1 cellular context compared by ENCODE assay signal in genomic region chr10:34576789-34577188, GRCh38.
TF ChIP-seq lines count a peak whose summit lies in the region.

No MANE protein-coding gene starts in this region.

TF ChIP-seq in GM23338, 12 proteins besides CTCF, POLR2A, EP300 and RAD21 (continued from another document):
- TF ChIP-seq, protein P1, sequence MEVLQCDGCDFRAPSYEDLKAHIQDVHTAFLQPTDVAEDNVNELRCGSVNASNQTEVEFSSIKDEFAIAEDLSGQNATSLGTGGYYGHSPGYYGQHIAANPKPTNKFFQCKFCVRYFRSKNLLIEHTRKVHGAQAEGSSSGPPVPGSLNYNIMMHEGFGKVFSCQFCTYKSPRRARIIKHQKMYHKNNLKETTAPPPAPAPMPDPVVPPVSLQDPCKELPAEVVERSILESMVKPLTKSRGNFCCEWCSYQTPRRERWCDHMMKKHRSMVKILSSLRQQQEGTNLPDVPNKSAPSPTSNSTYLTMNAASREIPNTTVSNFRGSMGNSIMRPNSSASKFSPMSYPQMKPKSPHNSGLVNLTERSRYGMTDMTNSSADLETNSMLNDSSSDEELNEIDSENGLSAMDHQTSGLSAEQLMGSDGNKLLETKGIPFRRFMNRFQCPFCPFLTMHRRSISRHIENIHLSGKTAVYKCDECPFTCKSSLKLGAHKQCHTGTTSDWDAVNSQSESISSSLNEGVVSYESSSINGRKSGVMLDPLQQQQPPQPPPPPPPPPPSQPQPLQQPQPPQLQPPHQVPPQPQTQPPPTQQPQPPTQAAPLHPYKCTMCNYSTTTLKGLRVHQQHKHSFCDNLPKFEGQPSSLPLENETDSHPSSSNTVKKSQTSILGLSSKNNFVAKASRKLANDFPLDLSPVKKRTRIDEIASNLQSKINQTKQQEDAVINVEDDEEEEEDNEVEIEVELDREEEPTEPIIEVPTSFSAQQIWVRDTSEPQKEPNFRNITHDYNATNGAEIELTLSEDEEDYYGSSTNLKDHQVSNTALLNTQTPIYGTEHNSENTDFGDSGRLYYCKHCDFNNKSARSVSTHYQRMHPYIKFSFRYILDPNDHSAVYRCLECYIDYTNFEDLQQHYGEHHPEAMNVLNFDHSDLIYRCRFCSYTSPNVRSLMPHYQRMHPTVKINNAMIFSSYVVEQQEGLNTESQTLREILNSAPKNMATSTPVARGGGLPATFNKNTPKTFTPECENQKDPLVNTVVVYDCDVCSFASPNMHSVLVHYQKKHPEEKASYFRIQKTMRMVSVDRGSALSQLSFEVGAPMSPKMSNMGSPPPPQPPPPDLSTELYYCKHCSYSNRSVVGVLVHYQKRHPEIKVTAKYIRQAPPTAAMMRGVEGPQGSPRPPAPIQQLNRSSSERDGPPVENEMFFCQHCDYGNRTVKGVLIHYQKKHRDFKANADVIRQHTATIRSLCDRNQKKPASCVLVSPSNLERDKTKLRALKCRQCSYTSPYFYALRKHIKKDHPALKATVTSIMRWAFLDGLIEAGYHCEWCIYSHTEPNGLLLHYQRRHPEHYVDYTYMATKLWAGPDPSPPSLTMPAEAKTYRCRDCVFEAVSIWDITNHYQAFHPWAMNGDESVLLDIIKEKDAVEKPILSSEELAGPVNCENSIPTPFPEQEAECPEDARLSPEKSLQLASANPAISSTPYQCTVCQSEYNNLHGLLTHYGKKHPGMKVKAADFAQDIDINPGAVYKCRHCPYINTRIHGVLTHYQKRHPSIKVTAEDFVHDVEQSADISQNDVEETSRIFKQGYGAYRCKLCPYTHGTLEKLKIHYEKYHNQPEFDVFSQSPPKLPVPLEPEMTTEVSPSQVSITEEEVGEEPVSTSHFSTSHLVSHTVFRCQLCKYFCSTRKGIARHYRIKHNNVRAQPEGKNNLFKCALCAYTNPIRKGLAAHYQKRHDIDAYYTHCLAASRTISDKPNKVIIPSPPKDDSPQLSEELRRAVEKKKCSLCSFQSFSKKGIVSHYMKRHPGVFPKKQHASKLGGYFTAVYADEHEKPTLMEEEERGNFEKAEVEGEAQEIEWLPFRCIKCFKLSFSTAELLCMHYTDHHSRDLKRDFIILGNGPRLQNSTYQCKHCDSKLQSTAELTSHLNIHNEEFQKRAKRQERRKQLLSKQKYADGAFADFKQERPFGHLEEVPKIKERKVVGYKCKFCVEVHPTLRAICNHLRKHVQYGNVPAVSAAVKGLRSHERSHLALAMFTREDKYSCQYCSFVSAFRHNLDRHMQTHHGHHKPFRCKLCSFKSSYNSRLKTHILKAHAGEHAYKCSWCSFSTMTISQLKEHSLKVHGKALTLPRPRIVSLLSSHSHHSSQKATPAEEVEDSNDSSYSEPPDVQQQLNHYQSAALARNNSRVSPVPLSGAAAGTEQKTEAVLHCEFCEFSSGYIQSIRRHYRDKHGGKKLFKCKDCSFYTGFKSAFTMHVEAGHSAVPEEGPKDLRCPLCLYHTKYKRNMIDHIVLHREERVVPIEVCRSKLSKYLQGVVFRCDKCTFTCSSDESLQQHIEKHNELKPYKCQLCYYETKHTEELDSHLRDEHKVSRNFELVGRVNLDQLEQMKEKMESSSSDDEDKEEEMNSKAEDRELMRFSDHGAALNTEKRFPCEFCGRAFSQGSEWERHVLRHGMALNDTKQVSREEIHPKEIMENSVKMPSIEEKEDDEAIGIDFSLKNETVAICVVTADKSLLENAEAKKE (CRISPR knock-in tag; IDR thresholded peaks at IDR 0.05): no peak
- no peak for TF ChIP-seq EZH2phosphoT487 (IDR thresholded peaks at IDR 0.05; ENCODE audit: unreplicated experiment)
- TF ChIP-seq STAT1 (IDR thresholded peaks at IDR 0.05; ENCODE audit: unreplicated experiment): no peak
- no peak for TF ChIP-seq ZNF114 (CRISPR knock-in tag; IDR thresholded peaks at IDR 0.05)
- TF ChIP-seq CREB1 (CRISPR knock-in tag; IDR thresholded peaks at IDR 0.05; ENCODE audit: low read depth): no peak
- TF ChIP-seq NANOG (IDR thresholded peaks at IDR 0.05; ENCODE audit: borderline replicate concordance): no peak
- TF ChIP-seq POLR2AphosphoS5 (IDR thresholded peaks at IDR 0.05; ENCODE audit: low read depth): no peak
- TF ChIP-seq EZH2 (IDR thresholded peaks at IDR 0.05; ENCODE audit: low read depth, unreplicated experiment): no peak
- TF ChIP-seq JUNB (IDR thresholded peaks at IDR 0.05; ENCODE audit: unreplicated experiment): no peak
TF ChIP-seq in GM23338: peak in this region for 0.
